ENCODE assay signal across 8 cellular contexts in genomic region chr4:183407635-183408463, GRCh38. TPM values are rescaled to one million over a fixed set of nuclear protein-coding genes. Genes with fewer than 3 reads are reported as not detected.
DNase-seq lines count a peak whose midpoint lies in the region; ATAC-seq, FAIRE-seq and TF ChIP-seq lines count a peak whose summit lies in the region.

No MANE protein-coding gene starts in this region.

- 33% methylated on average over 1 of the region's 8 CpGs; no CpG with 5 or more reads in 1 of the 2 experiments for WGBS in IMR-90 (ENCODE audit: extremely low coverage in 2 of 2, insufficient read length in 1 of 2), 2 experiments

- no peak overlapping the region for H3K14ac ChIP-seq in IMR-90 (replicated peaks; ENCODE audit: low read depth, low read length)

- intact Hi-C loops in IMR-90 (cut with micrococcal nuclease) = loop anchor here (5.0 kb wide), 1 partner anchor 336 kb away; no protein-coding TSS in a partner anchor
- intact Hi-C loops in natural killer cell (cut with micrococcal nuclease) = loop anchor here (1.0 to 5.0 kb wide), 4 partner anchors 34 to 491 kb away; partner anchors contain the start of genes CDKN2AIP and DCTD

- H3K4me3 Mint-ChIP-seq in central memory CD8-positive, alpha-beta T cell = peak overlapping the region; percentile 83
- peak overlapping the region; percentile 81 for H3K4me3 Mint-ChIP-seq in natural killer cell

- H3K4me2 ChIP-seq in IMR-90 (ENCODE audit: low read depth, low read length) = peak overlapping the region; percentile 59

- H4K20me1 ChIP-seq in IMR-90 (ENCODE audit: insufficient read depth, low read length) = no peaks in the 10 kb centered on the region

- H3K27me3 ChIP-seq in AG04450 (ENCODE audit: control insufficient read depth, insufficient read depth, low read length) (no peaks in the 10 kb centered on the region), IMR-90 (ENCODE audit: control insufficient read depth, insufficient read depth, low read length) (peaks cover 10% of the 10 kb centered on the region; the same call in 1 of the 2 replicates)

- H3K4me1 Mint-ChIP-seq in central memory CD8-positive, alpha-beta T cell = peaks cover 10% of the 10 kb centered on the region
- peaks cover 21 to 23% of the 10 kb centered on the region in 2 donors for H3K4me1 Mint-ChIP-seq in natural killer cell

- TF ChIP-seq CTCF in AG04450 (IDR thresholded peaks at IDR 0.05; ENCODE audit: low read depth, low read length) (no peak), IMR-90 (conservative IDR thresholded peaks at IDR 0.05; ENCODE audit: low read depth, low read length) (no peak), natural killer cell (IDR thresholded peaks at IDR 0.05) (peak; percentile 44)

- peak overlapping the region; percentile 85; the same call in 1 of the 2 replicates for H3K56ac ChIP-seq in IMR-90 (ENCODE audit: extremely low read depth, insufficient read depth, low read length)

- no peak for FAIRE-seq in H54 (lab: Jason Lieb, UNC)

- H3K36me3 ChIP-seq in IMR-90 (ENCODE audit: control insufficient read depth, insufficient read depth, low read length) = no peaks in the 10 kb centered on the region

- no peaks in the 10 kb centered on the region for H3K79me1 ChIP-seq in IMR-90 (ENCODE audit: low read depth in 1 of 2, low read length in 2 of 2)

- no peaks in the 10 kb centered on the region for H3K9me1 ChIP-seq in IMR-90 (ENCODE audit: insufficient read depth, low read length)

- peak overlapping the region in 1 of 2 experiments; percentile 62; a peak in 1 of 4 replicates for H4K8ac ChIP-seq in IMR-90 (ENCODE audit: low read depth in 2 of 2, low read length in 2 of 2)

- TF ChIP-seq POLR2A in IMR-90 (IDR thresholded peaks at IDR 0.05; ENCODE audit: low read depth, low read length) = no peak
- no peak for TF ChIP-seq POLR2A in H54 (IDR thresholded peaks at IDR 0.05; ENCODE audit: low read depth, low read length)

- ATAC-seq in IMR-90 (ENCODE audit: low read depth) (no peak), natural killer cell (no peak), GM18502 (IDR thresholded peaks at IDR 0.05; ENCODE audit: poor library complexity, unreplicated experiment) (no peak)
- no peak for ATAC-seq in central memory CD8-positive, alpha-beta T cell (replicated peaks; ENCODE audit: extremely low read depth, poor library complexity, severe bottlenecking)

- in situ Hi-C loops in IMR-90 (cut with MboI; ENCODE audit: low sequenced_read_pairs) = loop anchor here (10.0 kb wide), 1 partner anchor 333 kb away; no protein-coding TSS in a partner anchor

- no peak overlapping the region for H4K5ac ChIP-seq in IMR-90 (ENCODE audit: low read depth, low read length)

- H3K27me3 Mint-ChIP-seq in central memory CD8-positive, alpha-beta T cell = no peaks in the 10 kb centered on the region
- no peaks in the 10 kb centered on the region for H3K27me3 Mint-ChIP-seq in natural killer cell (ENCODE audit: low read depth in 2 of 2)

- peak overlapping the region; percentile 51; the same call in 1 of the 2 replicates for H3K23ac ChIP-seq in IMR-90 (ENCODE audit: low read depth, low read length)

- peak overlapping the region; percentile 69 for H3K9ac ChIP-seq in IMR-90 (ENCODE audit: low read depth, low read length)

- DNase-seq in AG04450 (ENCODE audit: low read depth, low spot score) = no peak
- no peak for DNase-seq in IMR-90
- no peak for DNase-seq in central memory CD8-positive, alpha-beta T cell (ENCODE audit: low spot score in 2 of 2)
- DNase-seq in natural killer cell = no peak
- no peak for DNase-seq in H54 (ENCODE audit: insufficient read length, low spot score)
- DNase-seq in medulla oblongata (ENCODE audit: extremely low spot score) = no peak
- no peak for DNase-seq in HCEC 1CT

- no peak overlapping the region for H2AK9ac ChIP-seq in IMR-90 (replicated peaks; ENCODE audit: low read depth, low read length, poor library complexity)

- POLR2A ChIA-PET in AG04450 (lab: Yijun Ruan, JAX) = interaction anchor here (0.6 to 1.3 kb wide), 4 partner anchors 9 to 434 kb away, joined by 3 to 8 read pairs (median 5); no protein-coding TSS in a partner anchor
- POLR2A ChIA-PET in IMR-90 (lab: Charles Lee; ENCODE audit: unreplicated experiment) = no interaction called here

- H2BK15ac ChIP-seq in IMR-90 (ENCODE audit: low read depth, low read length) = 0 out of 3 replicates have a peak overlapping the region, but pooled peaks have one; percentile 61

- peak overlapping the region; percentile 68 for H3K4me3 ChIP-seq in AG04450 (ENCODE audit: low read depth, low read length)
- peak overlapping the region; percentile 50; the same call in 1 of the 2 replicates for H3K4me3 ChIP-seq in IMR-90 (ENCODE audit: insufficient read depth, low read depth, low read length)

- CTCF ChIA-PET in AG04450 (lab: Charles Lee) (interaction anchor here (0.6 to 2.1 kb wide), 31 partner anchors 9 to 497 kb away, joined by 3 to 14 read pairs (median 3); partner anchors contain the start of gene CDKN2AIP), IMR-90 (lab: Yijun Ruan, JAX) (interaction anchor here (0.7 to 1.3 kb wide), 7 partner anchors 9 to 502 kb away, joined by 3 to 6 read pairs (median 4); no protein-coding TSS in a partner anchor)

- dilution Hi-C loops in IMR-90 (cut with HindIII; ENCODE audit: low sequenced_read_pairs, unreplicated experiment) = no loop called here

- no peaks in the 10 kb centered on the region for H3K36me3 Mint-ChIP-seq in central memory CD8-positive, alpha-beta T cell (ENCODE audit: insufficient read depth)
- H3K36me3 Mint-ChIP-seq in natural killer cell = no peaks in the 10 kb centered on the region

- no peaks in the 10 kb centered on the region for H3K9me3 Mint-ChIP-seq in central memory CD8-positive, alpha-beta T cell
- no peaks in the 10 kb centered on the region for H3K9me3 Mint-ChIP-seq in natural killer cell

- no peak overlapping the region for H3K4ac ChIP-seq in IMR-90 (ENCODE audit: low read depth, low read length)

- H4K91ac ChIP-seq in IMR-90 (ENCODE audit: insufficient read depth, low read depth, low read length) = no peak overlapping the region; the same call in 1 of the 2 replicates

- TF ChIP-seq RAD21 in IMR-90 (IDR thresholded peaks at IDR 0.05; ENCODE audit: low read length) = no peak

- peak overlapping the region; percentile 1 for H2AFZ ChIP-seq in IMR-90 (replicated peaks; ENCODE audit: low read length, poor library complexity)

- H3K27ac ChIP-seq in AG04450 (ENCODE audit: low read depth, low read length) (no peak overlapping the region), IMR-90 (ENCODE audit: insufficient read depth, low read length) (no peak overlapping the region)

- H2BK120ac ChIP-seq in IMR-90 (ENCODE audit: low read depth, low read length) = no peak overlapping the region

- H2BK5ac ChIP-seq in IMR-90 (ENCODE audit: low read depth, low read length, poor library complexity, severe bottlenecking) = no peak overlapping the region

- peak overlapping the region; percentile 98 for H3K27ac Mint-ChIP-seq in central memory CD8-positive, alpha-beta T cell (ENCODE audit: low read depth)
- H3K27ac Mint-ChIP-seq in natural killer cell = peak overlapping the region; percentile 75 to 86

- no peak overlapping the region for H3K18ac ChIP-seq in IMR-90 (ENCODE audit: low read depth, low read length)

- H3K4me1 ChIP-seq in IMR-90 (ENCODE audit: control insufficient read depth, insufficient read depth, low read length) = no peaks in the 10 kb centered on the region

- BruUV-seq in IMR-90 (replicated peaks; lab: Mats Ljungman, UMichigan) = TSS peak; percentile 79

- H3K9me3 ChIP-seq in AG04450 (ENCODE audit: control insufficient read depth, insufficient read depth, low read length) = no peaks in the 10 kb centered on the region; the same call in 1 of the 2 replicates
- no peaks in the 10 kb centered on the region for H3K9me3 ChIP-seq in IMR-90 (ENCODE audit: control insufficient read depth, insufficient read depth, low read length)

- 0 out of 2 replicates have a peak overlapping the region, but pooled peaks have one; percentile 3 for H2AK5ac ChIP-seq in IMR-90 (ENCODE audit: low read depth, low read length)

- no peak overlapping the region for H2BK20ac ChIP-seq in IMR-90 (ENCODE audit: low read depth, low read length)

TF ChIP-seq in IMR-90, 13 proteins besides CTCF, POLR2A, EP300 and RAD21 (continues in another document):
- TF ChIP-seq SMC3 (IDR thresholded peaks at IDR 0.05; ENCODE audit: low read depth, low read length) = no peak
- no peak for TF ChIP-seq CHD1 (IDR thresholded peaks at IDR 0.05; ENCODE audit: low read depth, low read length)
- no peak for TF ChIP-seq FOS (IDR thresholded peaks at IDR 0.05; ENCODE audit: low read depth, low read length)
- TF ChIP-seq MAFK (IDR thresholded peaks at IDR 0.05; ENCODE audit: low read depth, low read length) = no peak
- TF ChIP-seq RCOR1 (IDR thresholded peaks at IDR 0.05; ENCODE audit: insufficient replicate concordance, low read length) = no peak
- TF ChIP-seq NFE2L2 (IDR thresholded peaks at IDR 0.05; ENCODE audit: low read depth, low read length) = no peak
- TF ChIP-seq BHLHE40 (IDR thresholded peaks at IDR 0.05; ENCODE audit: low read depth, low read length) = no peak
- no peak for TF ChIP-seq RFX5 (IDR thresholded peaks at IDR 0.05; ENCODE audit: low read depth, low read length)
- TF ChIP-seq MAZ (IDR thresholded peaks at IDR 0.05; ENCODE audit: borderline replicate concordance, low read depth, low read length) = no peak
- TF ChIP-seq ELK1 (IDR thresholded peaks at IDR 0.05; ENCODE audit: borderline replicate concordance, low read depth, low read length) = no peak

RNA-seq across cellular contexts. Expression of gene CDKN2AIP, which starts 36.6 kb away (rescaled TPM):
- polyA plus RNA-seq in AG04450 (2011; rRNA removed) (12.0 and 15.7 TPM in 2 replicates), IMR-90 (2012; rRNA removed) (9.0 and 11.0 TPM in 2 replicates)
- polyA minus RNA-seq in AG04450 (2011; rRNA and poly(A)+ RNA removed) = 7.3 and 9.9 TPM in 2 replicates
- total RNA-seq in IMR-90 (2012; rRNA removed) (16.4 and 16.8 TPM in 2 replicates), natural killer cell (10 to 100 TPM; 24.2 to 27.3 (median 25.7) TPM)
- polyA plus RNA-seq in IMR-90 (2012; cell fraction: cytosol; rRNA removed) = 3.4 and 4.4 TPM in 2 replicates
- polyA plus RNA-seq in IMR-90 (2012; cell fraction: nucleus; rRNA removed; ENCODE audit: low replicate concordance) = 4.5 and 6.9 TPM in 2 replicates
